ENCODE assay signal across 8 cellular contexts in genomic region chr12:111056618-111057521, GRCh38. TPM values are rescaled to one million over a fixed set of nuclear protein-coding genes. Genes with fewer than 3 reads are reported as not detected.
DNase-seq lines count a peak whose midpoint lies in the region; ATAC-seq and TF ChIP-seq lines count a peak whose summit lies in the region.

No MANE protein-coding gene starts in this region.

- peak; percentile 93 for ATAC-seq in activated CD4-positive, alpha-beta T cell treated with anti-CD3 and anti-CD28 coated beads for 36 hours
- no peak for ATAC-seq in GM21528 (IDR thresholded peaks at IDR 0.05; ENCODE audit: low FRiP score, unreplicated experiment)

- H3K36me3 Mint-ChIP-seq in activated CD4-positive, alpha-beta T cell treated with anti-CD3 and anti-CD28 coated beads for 36 hours (ENCODE audit: low read depth): peaks cover 13% of the 10 kb centered on the region

- DNase-seq in HT1080 (ENCODE audit: low read depth) (peak; percentile 23), epithelial cell of esophagus (ENCODE audit: low read depth) (peak; percentile 31), NCI-H2171 treated with DMSO at 0.1 percent for 48 hours (lab: John Stamatoyannopoulos, UW) (no peak), NCI-H1048 (lab: John Stamatoyannopoulos, UW) (no peak), putamen (ENCODE audit: low spot score) (no peak)
- DNase-seq in activated CD4-positive, alpha-beta T cell treated with anti-CD3 and anti-CD28 coated beads for 36 hours: peak; percentile 83
- DNase-seq in stimulated activated CD8-positive, alpha-beta memory T cell treated with anti-CD3 and anti-CD28 coated beads, Interleukin-4, amount 100 ng/mL, for 24 hours (ENCODE audit: low read depth): peak; percentile 38

- peak overlapping the region; percentile 6 for H3K4me3 Mint-ChIP-seq in activated CD4-positive, alpha-beta T cell treated with anti-CD3 and anti-CD28 coated beads for 36 hours

- H3K9me3 Mint-ChIP-seq in activated CD4-positive, alpha-beta T cell treated with anti-CD3 and anti-CD28 coated beads for 36 hours (ENCODE audit: low read depth): peaks cover 13% of the 10 kb centered on the region

- CTCF ChIA-PET in activated CD4-positive, alpha-beta T cell treated with anti-CD3 and anti-CD28 coated beads for 36 hours (lab: Charles Lee): interaction anchor here (0.6 kb wide), 2 partner anchors 957 to 1417 kb away, joined by 3 read pairs; no protein-coding TSS in a partner anchor

- H3K4me3 ChIP-seq in epithelial cell of esophagus (ENCODE audit: low read length): no peak overlapping the region

- peak overlapping the region; percentile 99 for H3K27ac Mint-ChIP-seq in activated CD4-positive, alpha-beta T cell treated with anti-CD3 and anti-CD28 coated beads for 36 hours

- POLR2A ChIA-PET in activated CD4-positive, alpha-beta T cell treated with anti-CD3 and anti-CD28 coated beads for 36 hours (lab: Charles Lee): interaction anchor here (0.6 kb wide), 1 partner anchor 557 kb away, joined by 6 read pairs; no protein-coding TSS in a partner anchor

- intact Hi-C loops in activated CD4-positive, alpha-beta T cell treated with anti-CD3 and anti-CD28 coated beads for 36 hours (cut with DNase I, micrococcal nuclease): loop anchor here in 1 of 2 experiments (1.0 kb wide), 1 partner anchor 281 kb away; no protein-coding TSS in a partner anchor

- H3K4me1 Mint-ChIP-seq in activated CD4-positive, alpha-beta T cell treated with anti-CD3 and anti-CD28 coated beads for 36 hours: peaks cover 28% of the 10 kb centered on the region

- H3K27me3 Mint-ChIP-seq in activated CD4-positive, alpha-beta T cell treated with anti-CD3 and anti-CD28 coated beads for 36 hours: no peaks in the 10 kb centered on the region

- no peak for TF ChIP-seq CTCF in epithelial cell of esophagus (IDR thresholded peaks at IDR 0.05; ENCODE audit: insufficient read depth, low read depth, low read length, missing control alignments)

RNA-seq across cellular contexts. Expression of gene CUX2, which starts 22.9 kb away (rescaled TPM):
- total RNA-seq in HT1080 (2014; rRNA removed; shearing (Covaris generic)): not detected in 2 replicates
- not detected in 2 replicates for polyA plus RNA-seq in HT1080 (2015; cell fraction: cytosol; rRNA removed)
- polyA plus RNA-seq in HT1080 (2015; cell fraction: nucleus; rRNA removed): not detected in 2 replicates
- total RNA-seq in activated CD4-positive, alpha-beta T cell treated with anti-CD3 and anti-CD28 coated beads for 36 hours: under 1 TPM in 1 of 2 experiments, not detected in 1; 0.02 TPM

Comparison
In these comparisons a context has a peak if more than half of its experiments do, and no peak if none do; other contexts are left out.
1. DNase-seq: peak in HT1080 (single experiment), activated CD4-positive, alpha-beta T cell treated with anti-CD3 and anti-CD28 coated beads for 36 hours (single experiment), epithelial cell of esophagus (single experiment) and stimulated activated CD8-positive, alpha-beta memory T cell treated with anti-CD3 and anti-CD28 coated beads, Interleukin-4, amount 100 ng/mL, for 24 hours (single experiment); none in NCI-H2171 treated with DMSO at 0.1 percent for 48 hours (single experiment), NCI-H1048 (single experiment) and putamen (single experiment).